Comparison of ENCODE assay signal across 7 cellular contexts in genomic region chr10:35641430-35642015, GRCh38. TPM values are rescaled to one million over a fixed set of nuclear protein-coding genes. Genes with fewer than 3 reads are reported as not detected.
DNase-seq lines count a peak whose midpoint lies in the region; ATAC-seq, FAIRE-seq and TF ChIP-seq lines count a peak whose summit lies in the region.

No MANE protein-coding gene starts in this region.

- POLR2A ChIA-PET in activated naive CD8-positive, alpha-beta T cell treated with anti-CD3 and anti-CD28 coated beads, Interleukin-2, amount 10 ng/mL, durations not matched to agents 7 days and 5 days (lab: Charles Lee), result no interaction called here

- H3K27ac ChIP-seq in smooth muscle cell (ENCODE audit: low read depth), result no peak overlapping the region

- H2AFZ ChIP-seq in smooth muscle cell (ENCODE audit: low read depth), result peak overlapping the region; percentile 84

- no peaks in the 10 kb centered on the region for H3F3A ChIP-seq in smooth muscle cell (ENCODE audit: low read depth)

- peak; percentile 37 for ATAC-seq in GM21528 (IDR thresholded peaks at IDR 0.05; ENCODE audit: low FRiP score, unreplicated experiment)
- ATAC-seq in activated naive CD8-positive, alpha-beta T cell treated with anti-CD3 and anti-CD28 coated beads, Interleukin-2, amount 10 ng/mL, durations not matched to agents 7 days and 5 days (ENCODE audit: low read depth), result peak; percentile 16

- peak overlapping the region; percentile 85 for H3K4me2 ChIP-seq in smooth muscle cell

- no peak for TF ChIP-seq POLR2A in GM12891 (IDR thresholded peaks at IDR 0.05; ENCODE audit: low read depth, low read length)

- peak overlapping the region; percentile 74 for H3K4me3 Mint-ChIP-seq in activated naive CD8-positive, alpha-beta T cell treated with anti-CD3 and anti-CD28 coated beads, Interleukin-2, amount 10 ng/mL, durations not matched to agents 7 days and 5 days

- H3K79me2 ChIP-seq in smooth muscle cell (ENCODE audit: low read depth), result peaks cover 12% of the 10 kb centered on the region

- H3K27ac Mint-ChIP-seq in activated naive CD8-positive, alpha-beta T cell treated with anti-CD3 and anti-CD28 coated beads, Interleukin-2, amount 10 ng/mL, durations not matched to agents 7 days and 5 days, result no peak overlapping the region

- H3K4me1 Mint-ChIP-seq in activated naive CD8-positive, alpha-beta T cell treated with anti-CD3 and anti-CD28 coated beads, Interleukin-2, amount 10 ng/mL, durations not matched to agents 7 days and 5 days, result peaks cover 10% of the 10 kb centered on the region

- H3K27me3 Mint-ChIP-seq in activated naive CD8-positive, alpha-beta T cell treated with anti-CD3 and anti-CD28 coated beads, Interleukin-2, amount 10 ng/mL, durations not matched to agents 7 days and 5 days, result peaks cover 74% of the 10 kb centered on the region

- no peaks in the 10 kb centered on the region for H3K36me3 Mint-ChIP-seq in activated naive CD8-positive, alpha-beta T cell treated with anti-CD3 and anti-CD28 coated beads, Interleukin-2, amount 10 ng/mL, durations not matched to agents 7 days and 5 days

- H3K27me3 ChIP-seq in smooth muscle cell (ENCODE audit: low read depth), result peaks cover 4% of the 10 kb centered on the region

- no peak for TF ChIP-seq CTCF in smooth muscle cell (IDR thresholded peaks at IDR 0.05; ENCODE audit: borderline replicate concordance, insufficient read depth, poor library complexity, severe bottlenecking)

- FAIRE-seq in GM12891 (lab: Jason Lieb, UNC), result no peak
- no peak for FAIRE-seq in HTR-8/SVneo (lab: Jason Lieb, UNC)

- H4K20me1 ChIP-seq in smooth muscle cell (ENCODE audit: low read depth), result peaks cover 25% of the 10 kb centered on the region

- no peaks in the 10 kb centered on the region for H3K9me3 ChIP-seq in smooth muscle cell (replicated peaks; ENCODE audit: low read depth)

- peak; percentile 32 for DNase-seq in GM12891 (ENCODE audit: insufficient read length, low spot score)
- peak; percentile 28 for DNase-seq in HTR-8/SVneo (ENCODE audit: insufficient read length, low spot score)
- DNase-seq in activated naive CD8-positive, alpha-beta T cell treated with anti-CD3 and anti-CD28 coated beads, Interleukin-2, amount 10 ng/mL, durations not matched to agents 7 days and 5 days, result peak; percentile 51
- no peak for DNase-seq in smooth muscle cell (lab: John Stamatoyannopoulos, UW; ENCODE audit: unreplicated experiment)
- DNase-seq in NCI-H1694 treated with DMSO at 0.1 percent for 48 hours (lab: John Stamatoyannopoulos, UW), result no peak

- H3K36me3 ChIP-seq in smooth muscle cell (ENCODE audit: low read depth), result no peaks in the 10 kb centered on the region

- H3K4me1 ChIP-seq in smooth muscle cell (ENCODE audit: low read depth), result peaks cover 41% of the 10 kb centered on the region

- H3K9me3 Mint-ChIP-seq in activated naive CD8-positive, alpha-beta T cell treated with anti-CD3 and anti-CD28 coated beads, Interleukin-2, amount 10 ng/mL, durations not matched to agents 7 days and 5 days, result no peaks in the 10 kb centered on the region

- peak overlapping the region; percentile 20 for H3K9ac ChIP-seq in smooth muscle cell (ENCODE audit: low read depth)

- under 1% methylated on average over 62 of the region's 79 CpGs for WGBS in smooth muscle cell (ENCODE audit: low lambda C conversion rate)

- H3K4me3 ChIP-seq in iPS-11a (ENCODE audit: low read depth, low read length), result peak overlapping the region; percentile 38
- peak overlapping the region; percentile 64 for H3K4me3 ChIP-seq in smooth muscle cell

TF ChIP-seq in GM12891, 5 proteins besides CTCF, POLR2A, EP300 and RAD21:
- no peak for TF ChIP-seq POU2F2 (IDR thresholded peaks at IDR 0.05; ENCODE audit: low read depth, low read length)
- no peak for TF ChIP-seq POLR2AphosphoS5 (IDR thresholded peaks at IDR 0.05; ENCODE audit: low read depth, low read length)
- no peak for TF ChIP-seq TAF1 (IDR thresholded peaks at IDR 0.05; ENCODE audit: low read depth, low read length)
- TF ChIP-seq PAX5 (IDR thresholded peaks at IDR 0.05; ENCODE audit: insufficient read depth, low read length, severe bottlenecking), result no peak
- TF ChIP-seq SPI1 (IDR thresholded peaks at IDR 0.05; ENCODE audit: low read depth, low read length), result no peak

RNA-seq across cellular contexts. Expression of gene FZD8, which starts 0.6 kb away (rescaled TPM):
- 0.03 TPM for polyA plus RNA-seq in GM12891 (2012; ENCODE audit: low read depth, missing spikeins)
- under 1 TPM; 0.28 to 0.42 TPM for total RNA-seq in activated naive CD8-positive, alpha-beta T cell treated with anti-CD3 and anti-CD28 coated beads, Interleukin-2, amount 10 ng/mL, durations not matched to agents 7 days and 5 days
- 12.0 and 15.3 TPM in 2 replicates for total RNA-seq in smooth muscle cell
- 4.8 and 6.8 TPM in 2 replicates for polyA plus RNA-seq in smooth muscle cell

RNA-seq across cellular contexts. Expression of gene GJD4, which starts 36.4 kb away (rescaled TPM):
- polyA plus RNA-seq in GM12891 (2012; ENCODE audit: low read depth, missing spikeins), result not detected
- total RNA-seq in activated naive CD8-positive, alpha-beta T cell treated with anti-CD3 and anti-CD28 coated beads, Interleukin-2, amount 10 ng/mL, durations not matched to agents 7 days and 5 days, result not detected
- total RNA-seq in smooth muscle cell, result not detected in 2 replicates
- polyA plus RNA-seq in smooth muscle cell, result not detected in 2 replicates

Comparison
In these comparisons a context has a peak if more than half of its experiments do, and no peak if none do; other contexts are left out.
1. DNase-seq: peak in GM12891 (single experiment), HTR-8/SVneo (single experiment) and activated naive CD8-positive, alpha-beta T cell treated with anti-CD3 and anti-CD28 coated beads, Interleukin-2, amount 10 ng/mL, durations not matched to agents 7 days and 5 days (single experiment); none in smooth muscle cell (single experiment) and NCI-H1694 treated with DMSO at 0.1 percent for 48 hours (single experiment).